Comparison of ENCODE assay signal across 6 cellular contexts in the genomic region with DNA sequence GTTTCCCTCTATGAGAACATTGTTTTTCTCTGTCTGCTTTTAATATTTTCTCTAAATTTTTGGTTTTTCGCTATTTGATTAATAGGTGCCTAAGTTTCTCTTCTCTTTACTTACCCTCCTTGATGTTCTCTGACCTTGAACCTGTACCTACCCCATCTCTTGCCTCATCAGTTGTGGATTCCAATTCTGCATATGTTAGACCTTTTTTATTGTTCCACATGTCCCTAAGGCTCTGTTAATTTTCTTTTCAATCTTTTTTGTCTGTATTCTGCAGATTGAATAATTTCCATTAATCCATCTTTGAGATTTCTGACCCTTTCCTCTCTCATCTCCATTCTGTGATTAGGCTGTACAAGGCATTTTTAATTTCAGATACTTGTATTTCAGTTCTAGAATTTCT.
"Had no signal": no experiment of that assay in that cellular context is flagged by ENCODE, and none has a peak within 500 bp of the region (broad histone marks: within the 10 kb centered on the region; RNA-seq: fewer than 3 reads in every experiment).

No MANE protein-coding gene starts in this region.

- ATAC-seq: GM12878 had no signal

- DNase-seq: GDM1, GF-D8 had no signal

- FAIRE-seq: G401.6, GM12878, GM12891, GM12892 had no signal

- H3K4me3 ChIP-seq: GM12878 had no signal
